1 cellular context compared by ENCODE assay signal in the genomic region with DNA sequence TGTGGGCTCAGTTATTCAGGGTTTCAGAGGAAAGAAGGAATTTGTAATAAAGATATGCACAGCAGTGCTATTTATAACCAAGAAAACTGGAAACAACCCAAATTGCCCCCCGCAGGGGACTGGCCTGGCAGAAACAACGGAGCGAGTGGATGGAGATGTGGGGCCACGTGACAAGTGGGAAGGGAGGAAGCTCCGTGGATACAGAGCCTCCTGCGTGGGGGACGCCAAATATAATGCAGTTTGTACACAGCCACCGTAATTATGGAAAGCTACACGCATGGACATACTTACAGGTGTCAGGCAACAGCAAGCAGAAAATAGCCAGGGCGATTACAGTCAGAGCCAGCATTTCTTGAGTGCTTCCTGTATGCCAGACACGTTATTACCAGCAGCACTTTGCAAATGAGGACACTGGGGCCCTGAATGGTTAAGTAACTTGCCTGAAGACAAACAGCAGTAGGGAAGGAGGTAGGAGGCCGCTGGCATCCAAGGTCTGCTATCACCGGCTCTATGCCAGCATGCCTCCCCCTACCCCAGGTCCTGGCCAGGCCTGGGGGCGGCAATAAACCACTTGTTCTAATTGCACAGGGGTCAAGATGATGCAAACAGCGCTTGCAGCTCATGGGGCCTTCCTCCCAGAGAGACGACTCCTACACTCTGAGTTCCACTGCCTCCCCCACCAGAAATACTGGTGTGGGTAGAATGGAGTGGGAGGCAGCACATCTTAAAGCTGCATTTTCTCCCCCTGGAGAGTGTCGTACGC.
TF ChIP-seq lines count a peak whose summit lies in the region.

No MANE protein-coding gene starts in this region.

TF ChIP-seq in GM23338, 12 proteins besides CTCF, POLR2A, EP300 and RAD21 (continued from another document):
- TF ChIP-seq, protein P1, sequence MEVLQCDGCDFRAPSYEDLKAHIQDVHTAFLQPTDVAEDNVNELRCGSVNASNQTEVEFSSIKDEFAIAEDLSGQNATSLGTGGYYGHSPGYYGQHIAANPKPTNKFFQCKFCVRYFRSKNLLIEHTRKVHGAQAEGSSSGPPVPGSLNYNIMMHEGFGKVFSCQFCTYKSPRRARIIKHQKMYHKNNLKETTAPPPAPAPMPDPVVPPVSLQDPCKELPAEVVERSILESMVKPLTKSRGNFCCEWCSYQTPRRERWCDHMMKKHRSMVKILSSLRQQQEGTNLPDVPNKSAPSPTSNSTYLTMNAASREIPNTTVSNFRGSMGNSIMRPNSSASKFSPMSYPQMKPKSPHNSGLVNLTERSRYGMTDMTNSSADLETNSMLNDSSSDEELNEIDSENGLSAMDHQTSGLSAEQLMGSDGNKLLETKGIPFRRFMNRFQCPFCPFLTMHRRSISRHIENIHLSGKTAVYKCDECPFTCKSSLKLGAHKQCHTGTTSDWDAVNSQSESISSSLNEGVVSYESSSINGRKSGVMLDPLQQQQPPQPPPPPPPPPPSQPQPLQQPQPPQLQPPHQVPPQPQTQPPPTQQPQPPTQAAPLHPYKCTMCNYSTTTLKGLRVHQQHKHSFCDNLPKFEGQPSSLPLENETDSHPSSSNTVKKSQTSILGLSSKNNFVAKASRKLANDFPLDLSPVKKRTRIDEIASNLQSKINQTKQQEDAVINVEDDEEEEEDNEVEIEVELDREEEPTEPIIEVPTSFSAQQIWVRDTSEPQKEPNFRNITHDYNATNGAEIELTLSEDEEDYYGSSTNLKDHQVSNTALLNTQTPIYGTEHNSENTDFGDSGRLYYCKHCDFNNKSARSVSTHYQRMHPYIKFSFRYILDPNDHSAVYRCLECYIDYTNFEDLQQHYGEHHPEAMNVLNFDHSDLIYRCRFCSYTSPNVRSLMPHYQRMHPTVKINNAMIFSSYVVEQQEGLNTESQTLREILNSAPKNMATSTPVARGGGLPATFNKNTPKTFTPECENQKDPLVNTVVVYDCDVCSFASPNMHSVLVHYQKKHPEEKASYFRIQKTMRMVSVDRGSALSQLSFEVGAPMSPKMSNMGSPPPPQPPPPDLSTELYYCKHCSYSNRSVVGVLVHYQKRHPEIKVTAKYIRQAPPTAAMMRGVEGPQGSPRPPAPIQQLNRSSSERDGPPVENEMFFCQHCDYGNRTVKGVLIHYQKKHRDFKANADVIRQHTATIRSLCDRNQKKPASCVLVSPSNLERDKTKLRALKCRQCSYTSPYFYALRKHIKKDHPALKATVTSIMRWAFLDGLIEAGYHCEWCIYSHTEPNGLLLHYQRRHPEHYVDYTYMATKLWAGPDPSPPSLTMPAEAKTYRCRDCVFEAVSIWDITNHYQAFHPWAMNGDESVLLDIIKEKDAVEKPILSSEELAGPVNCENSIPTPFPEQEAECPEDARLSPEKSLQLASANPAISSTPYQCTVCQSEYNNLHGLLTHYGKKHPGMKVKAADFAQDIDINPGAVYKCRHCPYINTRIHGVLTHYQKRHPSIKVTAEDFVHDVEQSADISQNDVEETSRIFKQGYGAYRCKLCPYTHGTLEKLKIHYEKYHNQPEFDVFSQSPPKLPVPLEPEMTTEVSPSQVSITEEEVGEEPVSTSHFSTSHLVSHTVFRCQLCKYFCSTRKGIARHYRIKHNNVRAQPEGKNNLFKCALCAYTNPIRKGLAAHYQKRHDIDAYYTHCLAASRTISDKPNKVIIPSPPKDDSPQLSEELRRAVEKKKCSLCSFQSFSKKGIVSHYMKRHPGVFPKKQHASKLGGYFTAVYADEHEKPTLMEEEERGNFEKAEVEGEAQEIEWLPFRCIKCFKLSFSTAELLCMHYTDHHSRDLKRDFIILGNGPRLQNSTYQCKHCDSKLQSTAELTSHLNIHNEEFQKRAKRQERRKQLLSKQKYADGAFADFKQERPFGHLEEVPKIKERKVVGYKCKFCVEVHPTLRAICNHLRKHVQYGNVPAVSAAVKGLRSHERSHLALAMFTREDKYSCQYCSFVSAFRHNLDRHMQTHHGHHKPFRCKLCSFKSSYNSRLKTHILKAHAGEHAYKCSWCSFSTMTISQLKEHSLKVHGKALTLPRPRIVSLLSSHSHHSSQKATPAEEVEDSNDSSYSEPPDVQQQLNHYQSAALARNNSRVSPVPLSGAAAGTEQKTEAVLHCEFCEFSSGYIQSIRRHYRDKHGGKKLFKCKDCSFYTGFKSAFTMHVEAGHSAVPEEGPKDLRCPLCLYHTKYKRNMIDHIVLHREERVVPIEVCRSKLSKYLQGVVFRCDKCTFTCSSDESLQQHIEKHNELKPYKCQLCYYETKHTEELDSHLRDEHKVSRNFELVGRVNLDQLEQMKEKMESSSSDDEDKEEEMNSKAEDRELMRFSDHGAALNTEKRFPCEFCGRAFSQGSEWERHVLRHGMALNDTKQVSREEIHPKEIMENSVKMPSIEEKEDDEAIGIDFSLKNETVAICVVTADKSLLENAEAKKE (CRISPR knock-in tag; IDR thresholded peaks at IDR 0.05): no peak
- TF ChIP-seq ZNF114 (CRISPR knock-in tag; IDR thresholded peaks at IDR 0.05) (no peak), ZNF331 (CRISPR knock-in tag; IDR thresholded peaks at IDR 0.05; ENCODE audit: low read depth) (no peak), EZH2 (IDR thresholded peaks at IDR 0.05; ENCODE audit: low read depth, unreplicated experiment) (no peak), CREB1 (CRISPR knock-in tag; IDR thresholded peaks at IDR 0.05; ENCODE audit: low read depth) (no peak), EZH2phosphoT487 (IDR thresholded peaks at IDR 0.05; ENCODE audit: unreplicated experiment) (no peak)
- TF ChIP-seq, protein P2, sequence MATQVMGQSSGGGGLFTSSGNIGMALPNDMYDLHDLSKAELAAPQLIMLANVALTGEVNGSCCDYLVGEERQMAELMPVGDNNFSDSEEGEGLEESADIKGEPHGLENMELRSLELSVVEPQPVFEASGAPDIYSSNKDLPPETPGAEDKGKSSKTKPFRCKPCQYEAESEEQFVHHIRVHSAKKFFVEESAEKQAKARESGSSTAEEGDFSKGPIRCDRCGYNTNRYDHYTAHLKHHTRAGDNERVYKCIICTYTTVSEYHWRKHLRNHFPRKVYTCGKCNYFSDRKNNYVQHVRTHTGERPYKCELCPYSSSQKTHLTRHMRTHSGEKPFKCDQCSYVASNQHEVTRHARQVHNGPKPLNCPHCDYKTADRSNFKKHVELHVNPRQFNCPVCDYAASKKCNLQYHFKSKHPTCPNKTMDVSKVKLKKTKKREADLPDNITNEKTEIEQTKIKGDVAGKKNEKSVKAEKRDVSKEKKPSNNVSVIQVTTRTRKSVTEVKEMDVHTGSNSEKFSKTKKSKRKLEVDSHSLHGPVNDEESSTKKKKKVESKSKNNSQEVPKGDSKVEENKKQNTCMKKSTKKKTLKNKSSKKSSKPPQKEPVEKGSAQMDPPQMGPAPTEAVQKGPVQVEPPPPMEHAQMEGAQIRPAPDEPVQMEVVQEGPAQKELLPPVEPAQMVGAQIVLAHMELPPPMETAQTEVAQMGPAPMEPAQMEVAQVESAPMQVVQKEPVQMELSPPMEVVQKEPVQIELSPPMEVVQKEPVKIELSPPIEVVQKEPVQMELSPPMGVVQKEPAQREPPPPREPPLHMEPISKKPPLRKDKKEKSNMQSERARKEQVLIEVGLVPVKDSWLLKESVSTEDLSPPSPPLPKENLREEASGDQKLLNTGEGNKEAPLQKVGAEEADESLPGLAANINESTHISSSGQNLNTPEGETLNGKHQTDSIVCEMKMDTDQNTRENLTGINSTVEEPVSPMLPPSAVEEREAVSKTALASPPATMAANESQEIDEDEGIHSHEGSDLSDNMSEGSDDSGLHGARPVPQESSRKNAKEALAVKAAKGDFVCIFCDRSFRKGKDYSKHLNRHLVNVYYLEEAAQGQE (IDR thresholded peaks at IDR 0.05; ENCODE audit: unreplicated experiment): no peak
